ENCODE assay signal across 19 cellular contexts in the genomic region with DNA sequence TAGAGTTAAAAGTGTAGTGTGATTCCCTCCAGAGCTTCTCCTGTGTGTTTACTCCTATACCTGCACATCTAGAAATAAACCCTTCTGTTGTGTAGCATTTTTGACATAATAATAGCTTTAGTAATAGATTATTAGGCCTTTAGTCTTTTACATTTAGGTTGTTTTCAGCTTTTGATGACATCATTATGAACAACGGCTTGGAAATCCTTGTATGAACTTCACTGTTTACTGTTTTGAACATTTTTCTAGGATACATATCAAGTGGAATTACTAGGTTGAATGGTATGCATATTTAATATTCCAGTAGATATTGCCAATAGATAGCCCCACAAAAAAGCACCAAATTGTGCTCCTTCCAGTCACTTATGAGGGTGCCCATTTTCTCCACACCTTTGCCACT.
DNase-seq lines count a peak whose midpoint lies in the region; ATAC-seq, FAIRE-seq and TF ChIP-seq lines count a peak whose summit lies in the region.
"Had no signal": no experiment of that assay in that cellular context is flagged by ENCODE, and none has a peak within 500 bp of the region (broad histone marks: within the 10 kb centered on the region; RNA-seq: fewer than 3 reads in every experiment).

No MANE protein-coding gene starts in this region.

- DNase-seq in EL (peak; percentile 30), HFFc6 (peak; percentile 21), bronchial epithelial cell (ENCODE audit: low read depth) (peak; percentile 55), immature natural killer cell (no peak), activated gamma-delta T cell treated with Interleukin-2 at 50 U/mL for 16 hours (no peak), middle frontal gyrus (ENCODE audit: extremely low spot score, low spot score) (no peak)
- DNase-seq: C1 segment of cervical spinal cord, NCI-H1417 treated with DMSO at 0.1 percent for 48 hours, NCI-H2029, NCI-H2171, NCI-H526, SW 1271 had no signal

- H3K36me3 ChIP-seq in bronchial epithelial cell (ENCODE audit: control insufficient read depth, insufficient read depth, low read length) = no peaks in the 10 kb centered on the region
- H3K36me3 ChIP-seq: SJSA1 had no signal

- peaks cover 15% of the 10 kb centered on the region for H3K4me1 Mint-ChIP-seq in HFFc6 (ENCODE audit: low read depth)
- H3K4me1 Mint-ChIP-seq in immature natural killer cell = peaks cover 68 to 83% of the 10 kb centered on the region in 2 donors
- H3K4me1 Mint-ChIP-seq: GM23338 had no signal

- TF ChIP-seq CTCF in HFFc6 (IDR thresholded peaks at IDR 0.05) (no peak), bronchial epithelial cell (IDR thresholded peaks at IDR 0.05; ENCODE audit: insufficient read depth, low read length, severe bottlenecking) (no peak)

- no peak for FAIRE-seq in bronchial epithelial cell (lab: Jason Lieb, UNC)
- FAIRE-seq: A549, D721Med had no signal

- peak overlapping the region; percentile 51 for H3K27ac Mint-ChIP-seq in HFFc6
- peak overlapping the region; percentile 34 to 77 (median 48) for H3K27ac Mint-ChIP-seq in immature natural killer cell

- H3K36me3 Mint-ChIP-seq in HFFc6 (ENCODE audit: low read depth) (no peaks in the 10 kb centered on the region), immature natural killer cell (peaks cover 6 to 15% (median 8%) of the 10 kb centered on the region in 3 donors)

- no peaks in the 10 kb centered on the region for H3K27me3 ChIP-seq in bronchial epithelial cell (ENCODE audit: control insufficient read depth, insufficient read depth, low read length)
- H3K27me3 ChIP-seq: SJSA1 had no signal

- H3K9me3 Mint-ChIP-seq in HFFc6 = no peaks in the 10 kb centered on the region
- no peaks in the 10 kb centered on the region for H3K9me3 Mint-ChIP-seq in immature natural killer cell
- H3K9me3 Mint-ChIP-seq: GM23338 had no signal

- H3K4me3 Mint-ChIP-seq in HFFc6 = no peak overlapping the region
- H3K4me3 Mint-ChIP-seq in immature natural killer cell = no peak overlapping the region
- H3K4me3 Mint-ChIP-seq: GM23338 had no signal

- H3K4me3 ChIP-seq in bronchial epithelial cell (ENCODE audit: low read depth, low read length) = no peak overlapping the region
- H3K4me3 ChIP-seq: A549, GM23338, SJSA1 had no signal

- ATAC-seq in HG03571 (IDR thresholded peaks at IDR 0.05; ENCODE audit: unreplicated experiment) = no peak
- no peak for ATAC-seq in GM21390 (IDR thresholded peaks at IDR 0.05; ENCODE audit: unreplicated experiment)
- ATAC-seq: A549, GM23338, HCT116 had no signal

- H3K27me3 Mint-ChIP-seq in HFFc6 (ENCODE audit: insufficient read depth) (peaks cover 2% of the 10 kb centered on the region; the same call in 1 of the 2 replicates), immature natural killer cell (ENCODE audit: low read depth in 3 of 3) (peaks cover 3 to 5% (median 5%) of the 10 kb centered on the region in 3 donors)

Comparison
In these comparisons a context has a peak if more than half of its experiments do, and no peak if none do; other contexts are left out.
1. DNase-seq: peak in EL (single experiment), HFFc6 (single experiment) and bronchial epithelial cell (single experiment); none in immature natural killer cell (0 of 3), activated gamma-delta T cell treated with Interleukin-2 at 50 U/mL for 16 hours (single experiment) and middle frontal gyrus (single experiment).